1 cellular context compared by ENCODE assay signal in genomic region chr3:136505676-136506075, GRCh38.
TF ChIP-seq lines count a peak whose summit lies in the region.

No MANE protein-coding gene starts in this region.

TF ChIP-seq in HepG2, 621 proteins besides CTCF, POLR2A, EP300 and RAD21 (continued from another document):
- TF ChIP-seq ZHX1 (CRISPR knock-in tag; IDR thresholded peaks at IDR 0.05; ENCODE audit: low read depth) (no peak), ZNF660 (CRISPR knock-in tag; IDR thresholded peaks at IDR 0.05; ENCODE audit: borderline replicate concordance, low read depth) (no peak), TOPORS (CRISPR knock-in tag; IDR thresholded peaks at IDR 0.05) (no peak), PBX3 (CRISPR knock-in tag; IDR thresholded peaks at IDR 0.05; ENCODE audit: borderline replicate concordance) (no peak), MED13 (CRISPR knock-in tag; IDR thresholded peaks at IDR 0.05) (no peak), BCL6 (CRISPR knock-in tag; IDR thresholded peaks at IDR 0.05) (peak; percentile 92), SAFB2 (CRISPR knock-in tag; IDR thresholded peaks at IDR 0.05; ENCODE audit: borderline replicate concordance, low read depth) (no peak), SRSF9 (IDR thresholded peaks at IDR 0.05; ENCODE audit: borderline replicate concordance, insufficient read depth, low read depth, low read length, poor library complexity, severe bottlenecking) (no peak), RARA (CRISPR knock-in tag; IDR thresholded peaks at IDR 0.05) (0 out of 2 replicates have a peak, but pooled peaks have one; percentile 28), GATAD2A (CRISPR knock-in tag; IDR thresholded peaks at IDR 0.05) (0 out of 2 replicates have a peak, but pooled peaks have one; percentile 15), RAD51 (IDR thresholded peaks at IDR 0.05; ENCODE audit: borderline replicate concordance) (peak; percentile 76)
